Comparison of ENCODE assay signal across 34 cellular contexts in the genomic region with DNA sequence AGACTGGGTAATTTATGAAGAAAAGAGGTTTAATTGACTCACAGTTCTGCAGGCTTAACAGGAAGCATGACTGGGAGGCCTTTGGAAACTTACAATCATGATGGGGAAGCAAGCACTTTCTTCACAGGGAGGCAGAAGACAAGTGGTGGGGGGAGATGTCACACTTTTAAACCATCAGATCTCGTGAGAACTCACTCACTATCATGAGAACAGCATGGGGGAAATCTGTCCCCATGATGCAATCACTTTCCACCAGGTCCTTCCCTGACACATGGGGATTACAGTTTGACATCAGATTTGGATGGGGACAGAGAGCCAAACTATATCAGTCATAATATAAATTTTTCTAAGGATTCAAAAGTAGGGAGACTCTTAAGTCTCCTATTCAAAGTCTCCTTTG. TPM values are rescaled to one million over a fixed set of nuclear protein-coding genes. Genes with fewer than 3 reads are reported as not detected.
"Had no signal": no experiment of that assay in that cellular context is flagged by ENCODE, and none has a peak within 500 bp of the region (broad histone marks: within the 10 kb centered on the region; RNA-seq: fewer than 3 reads in every experiment).

No MANE protein-coding gene starts in this region.

- H3K9me3 Mint-ChIP-seq: activated naive CD8-positive, alpha-beta T cell treated with anti-CD3 and anti-CD28 coated beads, Interleukin-2, amount 10 ng/mL, durations not matched to agents 7 days and 5 days; activated T-helper 1 cell treated with anti-CD3 and anti-CD28 coated beads, Interleukin-12 subunit alpha, Interleukin-12 subunit beta, Interleukin-2, Interleukin-4 antibody, amounts not matched to agents 30 ng/mL and 10 ng/mL and 1 ng/mL, durations not matched to agents 14 hours and 24 hours and 36 hours; T-helper 1 cell treated with Interleukin-12 subunit alpha and Interleukin-12 subunit beta and Interleukin-4 antibody, amounts not matched to agents 30 μg/mL and 1 μg/mL, for 36 hours; T-helper 2 cell treated with Interferon-gamma antibody and Interleukin-4, amounts not matched to agents 5 μg/mL and 100 μg/mL, for 36 hours; WTC11 had no signal

- H3K9ac ChIP-seq: SK-N-SH had no signal

- H3K27ac Mint-ChIP-seq: activated naive CD8-positive, alpha-beta T cell treated with anti-CD3 and anti-CD28 coated beads, Interleukin-2, amount 10 ng/mL, durations not matched to agents 7 days and 5 days; activated T-helper 1 cell treated with anti-CD3 and anti-CD28 coated beads, Interleukin-12 subunit alpha, Interleukin-12 subunit beta, Interleukin-2, Interleukin-4 antibody, amounts not matched to agents 30 ng/mL and 10 ng/mL and 1 ng/mL, durations not matched to agents 14 hours and 24 hours and 36 hours; T-helper 1 cell treated with Interleukin-12 subunit alpha and Interleukin-12 subunit beta and Interleukin-4 antibody, amounts not matched to agents 30 μg/mL and 1 μg/mL, for 36 hours; T-helper 2 cell treated with Interferon-gamma antibody and Interleukin-4, amounts not matched to agents 5 μg/mL and 100 μg/mL, for 36 hours; WTC11 had no signal

- H3K27me3 ChIP-seq: adrenal gland, body of pancreas, breast epithelium, Peyer's patch, SJSA1 had no signal

- H3K36me3 Mint-ChIP-seq: activated naive CD8-positive, alpha-beta T cell treated with anti-CD3 and anti-CD28 coated beads, Interleukin-2, amount 10 ng/mL, durations not matched to agents 7 days and 5 days; WTC11 had no signal

- H3K4me2 ChIP-seq: SK-N-SH had no signal

- ATAC-seq: activated CD4-positive, CD25-positive, alpha-beta regulatory T cell treated with anti-CD3 and anti-CD28 coated beads, Interleukin-2, amount 50 U/mL, for 24 hours; activated T-cell treated with anti-CD3 and anti-CD28 coated beads, Interleukin-2, amount 50 U/mL, for 4 hours; body of pancreas; PC-3; WTC11 had no signal

- H3K9me2 ChIP-seq: SK-N-SH had no signal

- H3K4me1 Mint-ChIP-seq: activated naive CD8-positive, alpha-beta T cell treated with anti-CD3 and anti-CD28 coated beads, Interleukin-2, amount 10 ng/mL, durations not matched to agents 7 days and 5 days had no signal

- H3K4me3 ChIP-seq: adrenal gland, body of pancreas, breast epithelium, Peyer's patch, SJSA1 had no signal

- H3K4me1 ChIP-seq: adrenal gland, body of pancreas, breast epithelium, Peyer's patch, SJSA1 had no signal

- H3K27me3 Mint-ChIP-seq: activated naive CD8-positive, alpha-beta T cell treated with anti-CD3 and anti-CD28 coated beads, Interleukin-2, amount 10 ng/mL, durations not matched to agents 7 days and 5 days had no signal

- H3K36me3 ChIP-seq: adrenal gland, breast epithelium, Peyer's patch, SJSA1 had no signal

- DNase-seq: activated CD4-positive, alpha-beta T cell treated with anti-CD3 and anti-CD28 coated beads for 4 hours; activated CD8-positive, alpha-beta memory T cell treated with anti-CD3 and anti-CD28 coated beads, Interleukin-2, amount 50 U/mL, for 4 hours; activated gamma-delta T cell treated with Interleukin-2 at 50 U/mL for 16 hours; activated naive CD4-positive, alpha-beta T cell treated with anti-CD3 and anti-CD28 coated beads, Interleukin-2, amount 50 U/mL, for 16 hours; activated naive CD8-positive, alpha-beta T cell treated with anti-CD3 and anti-CD28 coated beads, Interleukin-2, amount 10 ng/mL, durations not matched to agents 7 days and 5 days; activated T-cell treated with anti-CD3 and anti-CD28 coated beads for 4 hours; activated T-cell treated with anti-CD3 and anti-CD28 coated beads, Interleukin-2, amount 50 U/mL, for 4 hours; adrenal gland; body of pancreas; Karpas-422; KBM-7; NCI-H1048; NCI-H1105 treated with DMSO at 0.1 percent for 48 hours; NCI-H1436; NCI-H1694 treated with DMSO at 0.1 percent for 48 hours; NCI-H2029; NCI-H345; NCI-H524 treated with DMSO at 0.1 percent for 48 hours; PC-3; Peyer's patch; RPMI8226; SHP77 treated with DMSO at 0.1 percent for 48 hours; SK-N-SH had no signal

- H3K27ac ChIP-seq: adrenal gland, body of pancreas, breast epithelium, Peyer's patch, SJSA1 had no signal

- H3K4me3 Mint-ChIP-seq: activated naive CD8-positive, alpha-beta T cell treated with anti-CD3 and anti-CD28 coated beads, Interleukin-2, amount 10 ng/mL, durations not matched to agents 7 days and 5 days; activated T-cell treated with anti-CD3 and anti-CD28 coated beads, Interleukin-2, amount 50 U/mL, for 4 hours; activated T-helper 1 cell treated with anti-CD3 and anti-CD28 coated beads, Interleukin-12 subunit alpha, Interleukin-12 subunit beta, Interleukin-2, Interleukin-4 antibody, amounts not matched to agents 30 ng/mL and 10 ng/mL and 1 ng/mL, durations not matched to agents 14 hours and 24 hours and 36 hours; T-helper 1 cell treated with Interleukin-12 subunit alpha and Interleukin-12 subunit beta and Interleukin-4 antibody, amounts not matched to agents 30 μg/mL and 1 μg/mL, for 36 hours; T-helper 2 cell treated with Interferon-gamma antibody and Interleukin-4, amounts not matched to agents 5 μg/mL and 100 μg/mL, for 36 hours; WTC11 had no signal

RNA-seq across cellular contexts. Expression of gene SPIC, which starts 46.0 kb away (rescaled TPM):
- total RNA-seq: activated naive CD8-positive, alpha-beta T cell treated with anti-CD3 and anti-CD28 coated beads, Interleukin-2, amount 10 ng/mL, durations not matched to agents 7 days and 5 days; activated T-cell treated with anti-CD3 and anti-CD28 coated beads, Interleukin-2, amount 50 U/mL, for 4 hours; activated T-helper 1 cell treated with anti-CD3 and anti-CD28 coated beads, Interleukin-12 subunit alpha, Interleukin-12 subunit beta, Interleukin-2, Interleukin-4 antibody, amounts not matched to agents 30 ng/mL and 10 ng/mL and 1 ng/mL, durations not matched to agents 14 hours and 24 hours and 36 hours; astrocyte; body of pancreas; breast epithelium; cardiac septum; MCF 10A; NCI-H460; PC-3; Peyer's patch; SJSA1; WTC11 had no signal
- polyA plus RNA-seq: adrenal gland, SK-N-SH had no signal
